Comparison of ENCODE assay signal across 28 cellular contexts in the genomic region with DNA sequence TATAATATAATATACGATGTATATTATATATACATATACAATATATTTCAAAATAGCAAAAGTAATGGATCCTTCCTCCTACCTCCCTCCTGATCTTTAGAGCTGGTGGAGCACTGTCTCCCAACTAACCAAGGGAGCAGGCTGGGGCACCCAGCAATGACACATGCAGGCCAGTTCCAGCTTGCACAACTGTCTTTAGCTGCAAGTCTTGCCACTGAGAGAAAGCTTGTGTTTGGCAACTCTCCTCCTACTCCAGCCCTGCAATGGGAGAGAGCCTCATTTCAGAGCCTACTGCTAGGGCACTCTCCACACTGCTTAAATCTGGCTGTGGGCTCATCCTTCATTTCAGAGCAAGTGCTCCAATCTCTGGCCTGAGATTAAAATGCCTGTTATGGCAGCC.
"Had no signal": no experiment of that assay in that cellular context is flagged by ENCODE, and none has a peak within 500 bp of the region (broad histone marks: within the 10 kb centered on the region; RNA-seq: fewer than 3 reads in every experiment).

No MANE protein-coding gene starts in this region.

- H3K4me1 Mint-ChIP-seq: immature natural killer cell; memory B cell; naive thymus-derived CD8-positive, alpha-beta T cell; neural crest cell; stimulated activated naive B cell treated with anti-CD40 and anti-IgM and Interleukin-4, amounts not matched to agents 10 μg/mL and 1 μg/mL and 100 μg/mL, for 72 hours; T-helper 17 cell had no signal

- H3K27ac Mint-ChIP-seq: activated CD8-positive, alpha-beta T cell treated with anti-CD3 and anti-CD28 coated beads for 36 hours; activated naive CD4-positive, alpha-beta T cell treated with anti-CD3 and anti-CD28 coated beads, Interleukin-2, amount 50 U/mL, for 72 hours; activated T-helper 2 cell treated with anti-CD3 and anti-CD28 coated beads, Interferon-gamma antibody, Interleukin-2, Interleukin-4, amounts not matched to agents 10 μg/mL and 5 μg/mL and 100 μg/mL, durations not matched to agents 14 hours and 24 hours and 36 hours; immature natural killer cell; memory B cell; naive thymus-derived CD8-positive, alpha-beta T cell; stimulated activated naive B cell treated with anti-CD40 and anti-IgM and Interleukin-4, amounts not matched to agents 10 μg/mL and 1 μg/mL and 100 μg/mL, for 72 hours; T-helper 17 cell had no signal

- H3K4me3 ChIP-seq: cardiac muscle cell, colonic mucosa, right atrium auricular region, smooth muscle cell, stomach, thyroid gland, upper lobe of left lung, vagina had no signal

- H3K9me3 ChIP-seq: colonic mucosa, right atrium auricular region, stomach, thyroid gland, upper lobe of left lung, vagina had no signal

- H3K4me1 ChIP-seq: colonic mucosa, right atrium auricular region, stomach, thyroid gland, upper lobe of left lung, vagina had no signal

- H3K27ac ChIP-seq: cardiac muscle cell, colonic mucosa, right atrium auricular region, stomach, thyroid gland, upper lobe of left lung, vagina had no signal

- H3K9me3 Mint-ChIP-seq: activated naive CD4-positive, alpha-beta T cell treated with anti-CD3 and anti-CD28 coated beads, Interleukin-2, amount 50 U/mL, for 72 hours; activated T-helper 2 cell treated with anti-CD3 and anti-CD28 coated beads, Interferon-gamma antibody, Interleukin-2, Interleukin-4, amounts not matched to agents 10 μg/mL and 5 μg/mL and 100 μg/mL, durations not matched to agents 14 hours and 24 hours and 36 hours; memory B cell; neural crest cell; stimulated activated naive B cell treated with anti-CD40 and anti-IgM and Interleukin-4, amounts not matched to agents 10 μg/mL and 1 μg/mL and 100 μg/mL, for 72 hours had no signal

- H3K36me3 ChIP-seq: cardiac muscle cell, colonic mucosa, right atrium auricular region, stomach, thyroid gland, upper lobe of left lung, vagina had no signal

- H3K4me3 Mint-ChIP-seq: activated CD8-positive, alpha-beta T cell treated with anti-CD3 and anti-CD28 coated beads for 36 hours; immature natural killer cell; memory B cell; naive thymus-derived CD8-positive, alpha-beta T cell; neural crest cell; stimulated activated naive B cell treated with anti-CD40 and anti-IgM and Interleukin-4, amounts not matched to agents 10 μg/mL and 1 μg/mL and 100 μg/mL, for 72 hours; T-helper 17 cell had no signal

- H3K27me3 ChIP-seq: cardiac muscle cell, colonic mucosa, right atrium auricular region, stomach, thyroid gland, upper lobe of left lung, vagina had no signal

- H3K36me3 Mint-ChIP-seq: activated naive CD4-positive, alpha-beta T cell treated with anti-CD3 and anti-CD28 coated beads, Interleukin-2, amount 50 U/mL, for 72 hours; immature natural killer cell; memory B cell; naive thymus-derived CD8-positive, alpha-beta T cell; stimulated activated naive B cell treated with anti-CD40 and anti-IgM and Interleukin-4, amounts not matched to agents 10 μg/mL and 1 μg/mL and 100 μg/mL, for 72 hours had no signal

- H3K27me3 Mint-ChIP-seq: activated CD8-positive, alpha-beta T cell treated with anti-CD3 and anti-CD28 coated beads for 36 hours; memory B cell; naive thymus-derived CD8-positive, alpha-beta T cell; stimulated activated naive B cell treated with anti-CD40 and anti-IgM and Interleukin-4, amounts not matched to agents 10 μg/mL and 1 μg/mL and 100 μg/mL, for 72 hours; T-helper 17 cell had no signal

- ATAC-seq: activated CD8-positive, alpha-beta T cell treated with anti-CD3 and anti-CD28 coated beads for 36 hours; activated naive CD4-positive, alpha-beta T cell treated with anti-CD3 and anti-CD28 coated beads, Interleukin-2, amount 50 U/mL, for 72 hours; naive thymus-derived CD8-positive, alpha-beta T cell; stimulated activated naive B cell treated with anti-CD40 and anti-IgM and Interleukin-4, amounts not matched to agents 10 μg/mL and 1 μg/mL and 100 μg/mL, for 72 hours; T-helper 17 cell had no signal

- H3K4me2 ChIP-seq: smooth muscle cell had no signal

- DNase-seq: activated CD4-positive, alpha-beta T cell treated with anti-CD3 and anti-CD28 coated beads for 1 hour; activated CD4-positive, alpha-beta T cell treated with anti-CD3 and anti-CD28 coated beads, Interleukin-2, amount 50 U/mL, for 1 hour; activated CD8-positive, alpha-beta T cell treated with anti-CD3 and anti-CD28 coated beads for 36 hours; activated T-cell treated with anti-CD3 and anti-CD28 coated beads, Interleukin-2, amount 50 U/mL, for 48 hours; anterior cingulate cortex; cerebellar nuclear complex; colonic mucosa; effector CD8-positive, alpha-beta T cell; erythroblast; hippocampal formation; immature natural killer cell; naive thymus-derived CD8-positive, alpha-beta T cell; stimulated activated CD4-positive, alpha-beta T cell treated with anti-CD3 and anti-CD28 coated beads, Interleukin-15, amount 100 ng/mL, for 24 hours; stimulated activated CD4-positive, alpha-beta T cell treated with anti-CD3 and anti-CD28 coated beads, Interleukin-2, amount 100 ng/mL, for 24 hours; stimulated activated naive B cell treated with anti-CD40 and anti-IgM and Interleukin-4, amounts not matched to agents 10 μg/mL and 1 μg/mL and 100 μg/mL, for 72 hours; stomach; T-helper 17 cell; T1000; thyroid gland; upper lobe of left lung had no signal
